ENCODE assay signal across 26 cellular contexts in the genomic region with DNA sequence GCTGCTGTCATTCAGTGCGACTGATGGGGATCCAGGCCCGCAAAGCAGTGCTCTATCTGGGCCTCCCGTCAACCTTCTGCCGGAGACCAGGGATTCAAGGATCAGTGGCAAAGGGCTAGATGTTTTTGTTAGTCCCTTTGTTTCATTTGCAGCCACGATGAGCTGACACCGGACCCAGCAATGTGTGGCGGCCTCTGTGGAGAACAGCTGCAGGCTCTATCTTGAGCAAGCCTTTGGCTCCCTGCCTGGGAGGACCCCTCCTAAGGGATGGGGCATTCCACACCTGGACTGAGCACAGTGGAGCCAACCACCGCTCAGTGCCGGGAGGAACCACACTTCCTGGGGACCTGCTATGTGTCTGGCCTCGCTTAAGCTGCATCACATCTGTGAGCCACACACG.
"Had no signal": no experiment of that assay in that cellular context is flagged by ENCODE, and none has a peak within 500 bp of the region (broad histone marks: within the 10 kb centered on the region; RNA-seq: fewer than 3 reads in every experiment).

No MANE protein-coding gene starts in this region.

- H3K36me3 ChIP-seq: esophagus squamous epithelium, lower lobe of right lung, right atrium auricular region, suprapubic skin, transverse colon, upper lobe of right lung, uterus had no signal

- H3K4me3 ChIP-seq: esophagus squamous epithelium, lower lobe of right lung, right atrium auricular region, suprapubic skin, transverse colon, upper lobe of right lung, uterus had no signal

- DNase-seq: cortex of kidney; effector memory CD8-positive, alpha-beta T cell; erythroblast; esophagus squamous epithelium; foreskin melanocyte; hypothalamus; immature natural killer cell; left ventricle myocardium superior; lower lobe of right lung; naive B cell; stimulated activated CD4-positive, alpha-beta T cell treated with anti-CD3 and anti-CD28 coated beads, Interleukin-2, amount 100 ng/mL, for 24 hours; stimulated activated CD4-positive, alpha-beta T cell treated with anti-CD3 and anti-CD28 coated beads, Interleukin-4, amount 100 ng/mL, for 24 hours; transverse colon; upper lobe of right lung; uterus had no signal

- H3K9me3 ChIP-seq: esophagus squamous epithelium, lower lobe of right lung, right atrium auricular region, suprapubic skin, transverse colon, upper lobe of right lung, uterus had no signal

- H3K79me2 ChIP-seq: parathyroid adenoma had no signal

- FAIRE-seq: endometrium, keratinocyte had no signal

- H3K4me1 Mint-ChIP-seq: immature natural killer cell; neural crest cell; stimulated activated effector memory CD8-positive, alpha-beta T cell treated with anti-CD3 and anti-CD28 coated beads, Interleukin-12 subunit alpha, Interleukin-12 subunit beta, amount 100 ng/mL, for 72 hours had no signal

- H3K27ac ChIP-seq: esophagus squamous epithelium, lower lobe of right lung, parathyroid adenoma, right atrium auricular region, suprapubic skin, transverse colon, upper lobe of right lung, uterus had no signal

- H3K4me3 Mint-ChIP-seq: effector memory CD8-positive, alpha-beta T cell; immature natural killer cell; natural killer cell treated with Interleukin-12 subunit alpha and Interleukin-12 subunit beta and Interleukin-15 and Interleukin-18, amount 100 ng/mL, for 72 hours; neural crest cell; stimulated activated effector memory CD8-positive, alpha-beta T cell treated with anti-CD3 and anti-CD28 coated beads, Interleukin-12 subunit alpha, Interleukin-12 subunit beta, amount 100 ng/mL, for 72 hours; stimulated activated naive CD8-positive, alpha-beta T cell treated with anti-CD3 and anti-CD28 coated beads, Interleukin-15, Interleukin-2, amounts not matched to agents 100 ng/mL and 50 ng/mL, for 24 hours had no signal

- H2AFZ ChIP-seq: parathyroid adenoma had no signal

- H3K4me1 ChIP-seq: lower lobe of right lung, parathyroid adenoma, right atrium auricular region, transverse colon, upper lobe of right lung had no signal

- H3K9me3 Mint-ChIP-seq: effector memory CD8-positive, alpha-beta T cell; immature natural killer cell; natural killer cell treated with Interleukin-12 subunit alpha and Interleukin-12 subunit beta and Interleukin-15 and Interleukin-18, amount 100 ng/mL, for 72 hours; neural crest cell; stimulated activated effector memory CD8-positive, alpha-beta T cell treated with anti-CD3 and anti-CD28 coated beads, Interleukin-12 subunit alpha, Interleukin-12 subunit beta, amount 100 ng/mL, for 72 hours; stimulated activated naive CD8-positive, alpha-beta T cell treated with anti-CD3 and anti-CD28 coated beads, Interleukin-15, Interleukin-2, amounts not matched to agents 100 ng/mL and 50 ng/mL, for 24 hours had no signal

- ATAC-seq: effector memory CD8-positive, alpha-beta T cell; left ventricle myocardium superior; lower lobe of right lung; sciatic nerve; stimulated activated effector memory CD8-positive, alpha-beta T cell treated with anti-CD3 and anti-CD28 coated beads, Interleukin-12 subunit alpha, Interleukin-12 subunit beta, amount 100 ng/mL, for 72 hours; upper lobe of right lung had no signal

- H3K27ac Mint-ChIP-seq: effector memory CD8-positive, alpha-beta T cell; immature natural killer cell; naive B cell; natural killer cell treated with Interleukin-12 subunit alpha and Interleukin-12 subunit beta and Interleukin-15 and Interleukin-18, amount 100 ng/mL, for 72 hours; progenitor cell of endocrine pancreas; stimulated activated effector memory CD8-positive, alpha-beta T cell treated with anti-CD3 and anti-CD28 coated beads, Interleukin-12 subunit alpha, Interleukin-12 subunit beta, amount 100 ng/mL, for 72 hours; stimulated activated naive CD8-positive, alpha-beta T cell treated with anti-CD3 and anti-CD28 coated beads, Interleukin-15, Interleukin-2, amounts not matched to agents 100 ng/mL and 50 ng/mL, for 24 hours had no signal

- H3K9ac ChIP-seq: parathyroid adenoma had no signal

- H3K27me3 ChIP-seq: uterus had no signal

- H3K36me3 Mint-ChIP-seq: immature natural killer cell; naive B cell; natural killer cell treated with Interleukin-12 subunit alpha and Interleukin-12 subunit beta and Interleukin-15 and Interleukin-18, amount 100 ng/mL, for 72 hours; stimulated activated effector memory CD8-positive, alpha-beta T cell treated with anti-CD3 and anti-CD28 coated beads, Interleukin-12 subunit alpha, Interleukin-12 subunit beta, amount 100 ng/mL, for 72 hours had no signal
